In genomic region chr3:151268267-151269235, GRCh38 we compare ENCODE assay signal across 11 cellular contexts. TPM values are rescaled to one million over a fixed set of nuclear protein-coding genes. Genes with fewer than 3 reads are reported as not detected.
A peak's percentile ranks its signal among the peaks of the same experiment; 100 is the strongest.
DNase-seq lines count a peak whose midpoint lies in the region; ATAC-seq and TF ChIP-seq lines count a peak whose summit lies in the region.
"Had no signal": no experiment of that assay in that cellular context is flagged by ENCODE, and none has a peak within 500 bp of the region (broad histone marks: within the 10 kb centered on the region; RNA-seq: fewer than 3 reads in every experiment).

No MANE protein-coding gene starts in this region.

- H4K20me1 ChIP-seq in neural progenitor cell (ENCODE audit: low read depth) = no peaks in the 10 kb centered on the region

- H3K4me2 ChIP-seq in neural progenitor cell = no peak overlapping the region

- no peaks in the 10 kb centered on the region for H3K79me2 ChIP-seq in neural progenitor cell (ENCODE audit: low read depth)

- peak in 2 of 3 donors; percentile 35 to 73 for DNase-seq in Peyer's patch
- DNase-seq in naive B cell = peak; percentile 51
- DNase-seq in GM03348 (ENCODE audit: low spot score) = no peak
- DNase-seq in kidney glomerular epithelial cell (lab: John Stamatoyannopoulos, UW) = no peak
- no peak for DNase-seq in neural progenitor cell (ENCODE audit: low spot score)
- DNase-seq in foreskin fibroblast = no peak
- DNase-seq: effector CD4-positive, alpha-beta T cell; SIG-M5 had no signal

- H3K4me3 ChIP-seq in Peyer's patch = no peak overlapping the region
- H3K4me3 ChIP-seq in neural progenitor cell = no peak overlapping the region
- H3K4me3 ChIP-seq in foreskin fibroblast (ENCODE audit: low read depth in 1 of 2, low read length in 2 of 2) = no peak overlapping the region

- H3F3A ChIP-seq in neural progenitor cell (ENCODE audit: low read depth) = no peaks in the 10 kb centered on the region

- H3K4me1 Mint-ChIP-seq in naive B cell (peaks cover 52 to 90% (median 83%) of the 10 kb centered on the region in 3 donors), neural progenitor cell (peaks cover 9% of the 10 kb centered on the region)

- H3K36me3 ChIP-seq in Peyer's patch (no peaks in the 10 kb centered on the region), neural progenitor cell (no peaks in the 10 kb centered on the region)
- H3K36me3 ChIP-seq: neutrophil had no signal

- H3K36me3 Mint-ChIP-seq in naive B cell (peaks cover 16 to 17% of the 10 kb centered on the region in 2 donors), neural progenitor cell (peaks cover 3% of the 10 kb centered on the region)

- H2AFZ ChIP-seq in neural progenitor cell (replicated peaks) = no peak overlapping the region

- TF ChIP-seq CTCF in Peyer's patch (IDR thresholded peaks at IDR 0.05) (no peak), neural progenitor cell (IDR thresholded peaks at IDR 0.05) (no peak), foreskin fibroblast (IDR thresholded peaks at IDR 0.05; ENCODE audit: low read depth, low read length) (no peak)

- H3K9ac ChIP-seq in neural progenitor cell = no peak overlapping the region

- H3K4me3 Mint-ChIP-seq in naive B cell (peak overlapping the region; percentile 41 to 90 (median 78)), neural progenitor cell (no peak overlapping the region)

- H3K4me1 ChIP-seq in Peyer's patch (no peaks in the 10 kb centered on the region), neural progenitor cell (no peaks in the 10 kb centered on the region)

- H3K27ac ChIP-seq in Peyer's patch (peak overlapping the region in 3 of 4 donors; percentile 11 to 23 (median 22)), neural progenitor cell (no peak overlapping the region)
- H3K27ac ChIP-seq: neutrophil had no signal

- H3K27ac Mint-ChIP-seq in naive B cell (peak overlapping the region; percentile 94 to 100 (median 98)), neural progenitor cell (no peak overlapping the region)

- TF ChIP-seq POLR2A in Peyer's patch (IDR thresholded peaks at IDR 0.05) = no peak

- H3K9me3 ChIP-seq in Peyer's patch = no peaks in the 10 kb centered on the region
- no peaks in the 10 kb centered on the region for H3K9me3 ChIP-seq in neural progenitor cell (ENCODE audit: low read depth)
- H3K9me3 ChIP-seq: neutrophil had no signal

- H3K27me3 Mint-ChIP-seq in naive B cell = no peaks in the 10 kb centered on the region
- H3K27me3 Mint-ChIP-seq in neural progenitor cell (ENCODE audit: insufficient read depth, low read depth) = no peaks in the 10 kb centered on the region

- ATAC-seq in GM18873 (IDR thresholded peaks at IDR 0.05; ENCODE audit: low FRiP score, unreplicated experiment) (peak; percentile 63), HG02642 (IDR thresholded peaks at IDR 0.05; ENCODE audit: poor library complexity, unreplicated experiment) (peak; percentile 56), naive B cell (ENCODE audit: low read depth in 2 of 2) (no peak)

- H3K9me3 Mint-ChIP-seq in naive B cell = peaks cover 0 to 4% (median 0%) of the 10 kb centered on the region in 7 donors
- H3K9me3 Mint-ChIP-seq in neural progenitor cell = no peaks in the 10 kb centered on the region

- H3K27me3 ChIP-seq in Peyer's patch = no peaks in the 10 kb centered on the region
- H3K27me3 ChIP-seq in neural progenitor cell = no peaks in the 10 kb centered on the region
- H3K27me3 ChIP-seq: neutrophil had no signal

RNA-seq across cellular contexts. Expression of gene P2RY14, which starts 9.8 kb away (rescaled TPM):
- total RNA-seq in Peyer's patch (1 to 10 TPM; 1.2 to 3.6 (median 2.0) TPM), neural progenitor cell (ENCODE audit: low replicate concordance) (not detected in 2 replicates)
- polyA plus RNA-seq in naive B cell (ENCODE audit: low read depth in 6 of 6) = 10 to 100 TPM; 35.9 to 74.9 (median 53.4) TPM

RNA-seq across cellular contexts. Expression of gene GPR87, which starts 48.1 kb away (rescaled TPM):
- not detected for total RNA-seq in Peyer's patch
- not detected for polyA plus RNA-seq in naive B cell (ENCODE audit: low read depth in 6 of 6)
- not detected in 2 replicates for total RNA-seq in neural progenitor cell (ENCODE audit: low replicate concordance)

Comparison
In these comparisons a context has a peak if more than half of its experiments do, and no peak if none do; other contexts are left out.
1. ATAC-seq: peak in GM18873 (single experiment) and HG02642 (single experiment); none in naive B cell (0 of 2).
2. DNase-seq: peak in Peyer's patch (2 of 3) and naive B cell (single experiment); none in GM03348 (single experiment), kidney glomerular epithelial cell (single experiment), neural progenitor cell (single experiment) and foreskin fibroblast (0 of 2).